9 cellular contexts compared by ENCODE assay signal in genomic region chr1:173206816-173207595, GRCh38. TPM values are rescaled to one million over a fixed set of nuclear protein-coding genes. Genes with fewer than 3 reads are reported as not detected.
DNase-seq lines count a peak whose midpoint lies in the region; ATAC-seq and TF ChIP-seq lines count a peak whose summit lies in the region.
"Had no signal": no experiment of that assay in that cellular context is flagged by ENCODE, and none has a peak within 500 bp of the region (broad histone marks: within the 10 kb centered on the region; RNA-seq: fewer than 3 reads in every experiment).

TSS of gene TNFSF4 (minus strand) at chr1:173207331. CDS start at chr1:173207176, 155 bp downstream.

- H3K27me3 ChIP-seq in lower lobe of right lung (ENCODE audit: low read depth) = no peaks in the 10 kb centered on the region
- H3K27me3 ChIP-seq in tibial artery = no peaks in the 10 kb centered on the region
- H3K27me3 ChIP-seq in MM.1S (replicated peaks; ENCODE audit: insufficient read depth, low read length) = peaks cover 11% of the 10 kb centered on the region

- no peak within 1 kb of the TSS for H2AFZ ChIP-seq in MM.1S (ENCODE audit: low read length)

- ATAC-seq in activated CD8-positive, alpha-beta memory T cell treated with anti-CD3 and anti-CD28 coated beads, Interleukin-2, amount 10 ng/mL, durations not matched to agents 7 days and 5 days = no peak
- ATAC-seq in activated T-cell treated with anti-CD3 and anti-CD28 coated beads, Interleukin-2, amount 50 U/mL, for 72 hours (replicated peaks in 1 of 2) = peak; percentile 58 to 62
- no peak for ATAC-seq in lower lobe of right lung

- CTCF ChIA-PET in activated CD8-positive, alpha-beta memory T cell treated with anti-CD3 and anti-CD28 coated beads, Interleukin-2, amount 10 ng/mL, durations not matched to agents 7 days and 5 days (lab: Charles Lee) = interaction anchor here (0.6 to 8.8 kb wide), 4 partner anchors 12 to 380 kb away, joined by 3 to 77 read pairs (median 10); no protein-coding TSS in a partner anchor

- H3K27ac Mint-ChIP-seq in activated CD8-positive, alpha-beta memory T cell treated with anti-CD3 and anti-CD28 coated beads, Interleukin-2, amount 10 ng/mL, durations not matched to agents 7 days and 5 days = no peak within 1 kb of the TSS
- no peak within 1 kb of the TSS for H3K27ac Mint-ChIP-seq in activated T-cell treated with anti-CD3 and anti-CD28 coated beads, Interleukin-2, amount 50 U/mL, for 72 hours
- H3K27ac Mint-ChIP-seq: HFFc6 had no signal

- H3K27ac ChIP-seq in lower lobe of right lung (peak within 1 kb of the TSS; percentile 22), tibial artery (peak within 1 kb of the TSS; percentile 9 to 13), MM.1S (ENCODE audit: low read length) (no peak within 1 kb of the TSS)

- no peaks in the 10 kb centered on the region for H3K79me2 ChIP-seq in MM.1S (ENCODE audit: low read length)

- no peak for TF ChIP-seq CTCF in lower lobe of right lung (IDR thresholded peaks at IDR 0.05)
- no peak for TF ChIP-seq CTCF in tibial artery (IDR thresholded peaks at IDR 0.05)
- no peak for TF ChIP-seq CTCF in MM.1S (IDR thresholded peaks at IDR 0.05; ENCODE audit: low read length)

- intact Hi-C loops in lower lobe of right lung (cut with DNase I) (loop anchor here (5.0 kb wide), 1 partner anchor 465 kb away; no protein-coding TSS in a partner anchor), tibial artery (cut with DNase I; ENCODE audit: low total_unique reads) (loop anchor here (5.0 kb wide), 1 partner anchor 460 kb away; no protein-coding TSS in a partner anchor)

- H3K4me3 ChIP-seq in lower lobe of right lung = peak within 1 kb of the TSS; percentile 15
- H3K4me3 ChIP-seq in tibial artery = peak within 1 kb of the TSS; percentile 7 to 28
- H3K4me3 ChIP-seq in MM.1S (ENCODE audit: low read length) = no peak within 1 kb of the TSS

- H3K36me3 ChIP-seq in lower lobe of right lung (no peaks in the 10 kb centered on the region), tibial artery (no peaks in the 10 kb centered on the region), MM.1S (replicated peaks; ENCODE audit: insufficient read depth, low read length) (no peaks in the 10 kb centered on the region)

- H3K9me3 ChIP-seq in lower lobe of right lung (no peaks in the 10 kb centered on the region), tibial artery (no peaks in the 10 kb centered on the region), MM.1S (replicated peaks; ENCODE audit: insufficient read depth, low read length) (no peaks in the 10 kb centered on the region)

- H3F3A ChIP-seq in MM.1S (ENCODE audit: insufficient read depth, low read length) = no peaks in the 10 kb centered on the region

- peaks cover 47% of the 10 kb centered on the region for H3K27me3 Mint-ChIP-seq in activated CD8-positive, alpha-beta memory T cell treated with anti-CD3 and anti-CD28 coated beads, Interleukin-2, amount 10 ng/mL, durations not matched to agents 7 days and 5 days
- peaks cover 64% of the 10 kb centered on the region for H3K27me3 Mint-ChIP-seq in activated T-cell treated with anti-CD3 and anti-CD28 coated beads, Interleukin-2, amount 50 U/mL, for 72 hours (ENCODE audit: low read depth)

- no peaks in the 10 kb centered on the region for H3K36me3 Mint-ChIP-seq in activated CD8-positive, alpha-beta memory T cell treated with anti-CD3 and anti-CD28 coated beads, Interleukin-2, amount 10 ng/mL, durations not matched to agents 7 days and 5 days
- no peaks in the 10 kb centered on the region for H3K36me3 Mint-ChIP-seq in activated T-cell treated with anti-CD3 and anti-CD28 coated beads, Interleukin-2, amount 50 U/mL, for 72 hours (ENCODE audit: insufficient read depth in 2 of 2)

- no peak within 1 kb of the TSS for H3K4me2 ChIP-seq in MM.1S (ENCODE audit: low read depth, low read length)

- no peaks in the 10 kb centered on the region for H3K9me2 ChIP-seq in MM.1S (replicated peaks; ENCODE audit: insufficient read depth, low read length)

- DNase-seq in activated CD8-positive, alpha-beta memory T cell treated with anti-CD3 and anti-CD28 coated beads, Interleukin-2, amount 10 ng/mL, durations not matched to agents 7 days and 5 days = no peak
- no peak for DNase-seq in activated CD8-positive, alpha-beta memory T cell treated with anti-CD3 and anti-CD28 coated beads, Interleukin-2, amount 50 U/mL, for 48 hours
- peak; percentile 17 to 47 for DNase-seq in activated T-cell treated with anti-CD3 and anti-CD28 coated beads, Interleukin-2, amount 50 U/mL, for 72 hours
- no peak for DNase-seq in lower lobe of right lung
- DNase-seq in tibial artery = no peak
- no peak for DNase-seq in NCI-H524 treated with DMSO at 0.1 percent for 48 hours (lab: John Stamatoyannopoulos, UW)
- DNase-seq in MM.1S = no peak
- DNase-seq in effector CD8-positive, alpha-beta T cell (lab: John Stamatoyannopoulos, UW) = no peak
- DNase-seq: HFFc6 had no signal

- no peaks in the 10 kb centered on the region for H4K20me1 ChIP-seq in MM.1S (ENCODE audit: insufficient read depth, low read length)

- H3K4me3 Mint-ChIP-seq in activated CD8-positive, alpha-beta memory T cell treated with anti-CD3 and anti-CD28 coated beads, Interleukin-2, amount 10 ng/mL, durations not matched to agents 7 days and 5 days = peak within 1 kb of the TSS; percentile 1
- peak within 1 kb of the TSS; percentile 56 to 67 for H3K4me3 Mint-ChIP-seq in activated T-cell treated with anti-CD3 and anti-CD28 coated beads, Interleukin-2, amount 50 U/mL, for 72 hours
- H3K4me3 Mint-ChIP-seq: HFFc6 had no signal

- no peak within 1 kb of the TSS for H3K9ac ChIP-seq in MM.1S (ENCODE audit: low read length)

- peaks cover 24% of the 10 kb centered on the region for H3K4me1 ChIP-seq in lower lobe of right lung
- H3K4me1 ChIP-seq in tibial artery = peaks cover 0 to 17% (median 9%) of the 10 kb centered on the region in 4 donors
- H3K4me1 ChIP-seq in MM.1S (ENCODE audit: low read length) = no peaks in the 10 kb centered on the region

- peaks cover 45% of the 10 kb centered on the region for H3K4me1 Mint-ChIP-seq in activated CD8-positive, alpha-beta memory T cell treated with anti-CD3 and anti-CD28 coated beads, Interleukin-2, amount 10 ng/mL, durations not matched to agents 7 days and 5 days
- peaks cover 51% of the 10 kb centered on the region for H3K4me1 Mint-ChIP-seq in activated T-cell treated with anti-CD3 and anti-CD28 coated beads, Interleukin-2, amount 50 U/mL, for 72 hours (ENCODE audit: low read depth)

- no peaks in the 10 kb centered on the region for H3K9me3 Mint-ChIP-seq in activated CD8-positive, alpha-beta memory T cell treated with anti-CD3 and anti-CD28 coated beads, Interleukin-2, amount 10 ng/mL, durations not matched to agents 7 days and 5 days (ENCODE audit: low read depth)
- no peaks in the 10 kb centered on the region for H3K9me3 Mint-ChIP-seq in activated T-cell treated with anti-CD3 and anti-CD28 coated beads, Interleukin-2, amount 50 U/mL, for 72 hours
- H3K9me3 Mint-ChIP-seq: HFFc6 had no signal

RNA-seq across cellular contexts. Expression of gene TNFSF4, which starts in this region (rescaled TPM):
- total RNA-seq in activated CD8-positive, alpha-beta memory T cell treated with anti-CD3 and anti-CD28 coated beads, Interleukin-2, amount 10 ng/mL, durations not matched to agents 7 days and 5 days = 10 to 100 TPM in 1 of 2 experiments, under 1 TPM in 1; 0.47 to 17.5 TPM
- total RNA-seq in activated T-cell treated with anti-CD3 and anti-CD28 coated beads, Interleukin-2, amount 50 U/mL, for 72 hours = 1 to 10 TPM; 2.0 to 2.4 TPM
- 1.5 TPM for total RNA-seq in lower lobe of right lung

Comparison
In these comparisons a context has a peak if more than half of its experiments do, and no peak if none do; other contexts are left out.
1. ATAC-seq: peak in activated T-cell treated with anti-CD3 and anti-CD28 coated beads, Interleukin-2, amount 50 U/mL, for 72 hours (2 of 2); none in activated CD8-positive, alpha-beta memory T cell treated with anti-CD3 and anti-CD28 coated beads, Interleukin-2, amount 10 ng/mL, durations not matched to agents 7 days and 5 days (single experiment) and lower lobe of right lung (0 of 2).
2. DNase-seq: peak in activated T-cell treated with anti-CD3 and anti-CD28 coated beads, Interleukin-2, amount 50 U/mL, for 72 hours (2 of 2); none in activated CD8-positive, alpha-beta memory T cell treated with anti-CD3 and anti-CD28 coated beads, Interleukin-2, amount 10 ng/mL, durations not matched to agents 7 days and 5 days (single experiment), activated CD8-positive, alpha-beta memory T cell treated with anti-CD3 and anti-CD28 coated beads, Interleukin-2, amount 50 U/mL, for 48 hours (single experiment), lower lobe of right lung (single experiment), tibial artery (0 of 2), NCI-H524 treated with DMSO at 0.1 percent for 48 hours (single experiment), MM.1S (single experiment) and effector CD8-positive, alpha-beta T cell (single experiment).